In the genomic region with DNA sequence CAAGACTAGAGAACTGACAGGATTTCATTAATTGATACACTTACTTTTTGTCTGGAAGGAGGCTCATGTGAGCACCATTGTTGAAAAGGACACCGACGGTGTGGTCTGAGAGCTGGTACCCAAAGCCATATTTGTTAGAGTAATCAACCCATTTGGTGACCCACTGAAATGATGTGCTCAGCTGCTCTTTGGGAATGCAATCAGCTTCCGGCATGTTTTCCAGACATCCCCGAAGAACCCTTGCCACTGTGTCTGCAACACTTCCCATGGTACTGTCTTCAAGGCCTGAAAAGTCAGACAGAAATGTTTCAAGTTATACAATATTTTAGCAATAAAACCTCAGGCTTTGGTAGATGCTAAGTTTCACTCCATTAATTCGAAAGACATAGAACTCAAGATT, we compare ENCODE assay signal across 16 cellular contexts. TPM values are rescaled to one million over a fixed set of nuclear protein-coding genes. Genes with fewer than 3 reads are reported as not detected.
DNase-seq lines count a peak whose midpoint lies in the region; ATAC-seq and TF ChIP-seq lines count a peak whose summit lies in the region.
"Had no signal": no experiment of that assay in that cellular context is flagged by ENCODE, and none has a peak within 500 bp of the region (broad histone marks: within the 10 kb centered on the region; RNA-seq: fewer than 3 reads in every experiment).

No MANE protein-coding gene starts in this region.

- no peaks in the 10 kb centered on the region for H3K27me3 ChIP-seq in psoas muscle (ENCODE audit: insufficient read depth in 3 of 3, low read length in 2 of 3)

- H3K4me1 ChIP-seq in psoas muscle, result peaks cover 7% of the 10 kb centered on the region

- no peaks in the 10 kb centered on the region for H3K9me3 ChIP-seq in psoas muscle
- H3K9me3 ChIP-seq: BLaER1 had no signal

- peaks cover 5 to 61% of the 10 kb centered on the region in 2 donors for H3K36me3 ChIP-seq in psoas muscle (ENCODE audit: insufficient read depth in 1 of 2, low read depth in 1 of 2)

- H3K27ac ChIP-seq in psoas muscle, result no peak overlapping the region
- H3K27ac ChIP-seq: BLaER1 had no signal

- no peak for ATAC-seq in psoas muscle

- DNase-seq in HFF-Myc (ENCODE audit: extremely low read depth, low read depth) (no peak), astrocyte of the cerebellum (ENCODE audit: low read depth) (no peak), fibroblast of peridontal ligament (ENCODE audit: extremely low read depth) (peak; percentile 15), psoas muscle (no peak), GM10248 (ENCODE audit: extremely low spot score) (no peak), G401 (ENCODE audit: low spot score) (no peak), HT-29 (ENCODE audit: low spot score) (no peak), NCI-H2107 (lab: John Stamatoyannopoulos, UW) (no peak)
- DNase-seq: activated CD4-positive, alpha-beta T cell treated with anti-CD3 and anti-CD28 coated beads, Interleukin-2, amount 10 ng/mL, durations not matched to agents 7 days and 5 days; DND-41; KG1; NCI-H1694; NCI-H69; stimulated activated naive CD4-positive, alpha-beta T cell had no signal

- intact Hi-C loops in psoas muscle (cut with DNase I), result loop anchor here (10.0 kb wide), 2 partner anchors 191 to 201 kb away; no protein-coding TSS in a partner anchor

- CTCF ChIA-PET in GM10248 (lab: Yijun Ruan, JAX), result interaction anchor here (1.0 to 2.1 kb wide), 3 partner anchors 395 to 1157 kb away, joined by 3 to 6 read pairs (median 5); no protein-coding TSS in a partner anchor

- TF ChIP-seq CTCF in HFF-Myc (IDR thresholded peaks at IDR 0.05; ENCODE audit: low read depth, low read length, missing control alignments) (no peak), astrocyte of the cerebellum (IDR thresholded peaks at IDR 0.05; ENCODE audit: low read depth, low read length, missing control alignments) (no peak), psoas muscle (IDR thresholded peaks at IDR 0.05) (no peak), GM10248 (IDR thresholded peaks at IDR 0.05; ENCODE audit: control extremely low read depth, extremely low read depth, low read depth, missing control alignments) (no peak)

- H3K4me3 ChIP-seq in HFF-Myc (replicated peaks; ENCODE audit: low read depth, low read length), result peak overlapping the region; percentile 72
- peak overlapping the region; percentile 69 for H3K4me3 ChIP-seq in astrocyte of the cerebellum (ENCODE audit: low read depth, low read length)
- H3K4me3 ChIP-seq in psoas muscle, result peak overlapping the region; percentile 86
- H3K4me3 ChIP-seq: BLaER1 had no signal

- WGBS in psoas muscle, 3 donors, result 74 to 80% (median 77%) methylated on average over 5 of the region's 5 CpGs

- POLR2A ChIA-PET in GM10248 (lab: Yijun Ruan, JAX), result no interaction called here

- in situ Hi-C loops in astrocyte of the cerebellum (cut with HindIII; ENCODE audit: low sequenced_read_pairs), result no loop called here
- in situ Hi-C loops in G401 (cut with HindIII; ENCODE audit: low sequenced_read_pairs), result no loop called here

RNA-seq across cellular contexts. Expression of a gene that starts 4.4 kb away (rescaled TPM):
- total RNA-seq in psoas muscle, result 10 to 100 TPM in 2 of 4 donors, 1 to 10 TPM in 2; 7.2 to 23.3 (median 11.1) TPM
- polyA plus RNA-seq in psoas muscle, result 1 to 10 TPM; 4.0 to 5.4 (median 4.2) TPM
- 0.51 and 2.4 TPM in 2 replicates for total RNA-seq in G401 (2014; rRNA removed; shearing (Covaris generic))
- total RNA-seq in HT-29 (2014; rRNA removed; shearing (Covaris generic)), result 984 and 1,144 TPM in 2 replicates

RNA-seq across cellular contexts. Expression of a gene that starts 35.7 kb away (rescaled TPM):
- total RNA-seq in psoas muscle, result under 1 TPM in 3 of 4 donors, not detected in 1; 0.10 to 0.53 (median 0.44) TPM
- under 1 TPM in 2 of 3 donors, not detected in 1; 0.03 to 0.38 TPM for polyA plus RNA-seq in psoas muscle
- not detected in 2 replicates for total RNA-seq in G401 (2014; rRNA removed; shearing (Covaris generic))
- total RNA-seq in HT-29 (2014; rRNA removed; shearing (Covaris generic)), result not detected in 2 replicates
- total RNA-seq: activated CD4-positive, alpha-beta T cell treated with anti-CD3 and anti-CD28 coated beads, Interleukin-2, amount 10 ng/mL, durations not matched to agents 7 days and 5 days; pulmonary artery endothelial cell had no signal

Comparison
In these comparisons a context has a peak if more than half of its experiments do, and no peak if none do; other contexts are left out.
1. RNA of a gene that starts 4.4 kb away (total RNA-seq): 984 to 1,144 TPM in HT-29; 7.2 to 23.3 TPM in psoas muscle and 0.51 to 2.4 TPM in G401; every median in the first group is over 10 times any median in the second.
2. Peak in every context shown above with its lines, with median percentiles within 50 percentile points of each other: H3K4me3 ChIP-seq.